Comparison of ENCODE assay signal across 8 cellular contexts in genomic region chr12:89345830-89346740, GRCh38. TPM values are rescaled to one million over a fixed set of nuclear protein-coding genes. Genes with fewer than 3 reads are reported as not detected.
DNase-seq lines count a peak whose midpoint lies in the region; ATAC-seq, FAIRE-seq and TF ChIP-seq lines count a peak whose summit lies in the region.

No MANE protein-coding gene starts in this region.

- DNase-seq in NCI-H187 (lab: John Stamatoyannopoulos, UW), result peak; percentile 27 to 77
- no peak for DNase-seq in esophagus muscularis mucosa (ENCODE audit: extremely low spot score)
- DNase-seq in naive thymus-derived CD8-positive, alpha-beta T cell, result peak in 3 of 10 donors; percentile 14 to 47 (median 36)
- no peak for DNase-seq in epidermal melanocyte (ENCODE audit: insufficient read length, low spot score)

- H3K4me1 ChIP-seq in BLaER1 (peaks cover 73% of the 10 kb centered on the region), esophagus muscularis mucosa (peaks cover 28 to 63% (median 56%) of the 10 kb centered on the region in 4 donors)

- H3K9ac ChIP-seq in BLaER1, result peak overlapping the region; percentile 77

- H3K27me3 Mint-ChIP-seq in naive thymus-derived CD8-positive, alpha-beta T cell, result peaks cover 0 to 25% (median 6%) of the 10 kb centered on the region in 5 donors

- H4K20me1 ChIP-seq in BLaER1, result peaks cover 26% of the 10 kb centered on the region

- H3K4me3 Mint-ChIP-seq in naive thymus-derived CD8-positive, alpha-beta T cell, result peak overlapping the region; percentile 15 to 79 (median 51)

- H3K27me3 ChIP-seq in BLaER1, result no peaks in the 10 kb centered on the region
- no peaks in the 10 kb centered on the region for H3K27me3 ChIP-seq in esophagus muscularis mucosa

- peak overlapping the region; percentile 52 for H3K4me3 ChIP-seq in BLaER1
- peak overlapping the region; percentile 1 to 35 (median 10) for H3K4me3 ChIP-seq in esophagus muscularis mucosa

- H3K27ac Mint-ChIP-seq in naive thymus-derived CD8-positive, alpha-beta T cell, result peak overlapping the region in 2 of 10 donors; percentile 0 to 5

- intact Hi-C loops in esophagus muscularis mucosa (cut with DNase I), result no loop called here

- no peak for TF ChIP-seq POLR2A in esophagus muscularis mucosa (IDR thresholded peaks at IDR 0.05; ENCODE audit: low read depth)

- TF ChIP-seq EP300 in esophagus muscularis mucosa (IDR thresholded peaks at IDR 0.05), result no peak

- FAIRE-seq in TTC549 (lab: Jason Lieb, UNC), result peak; percentile 80

- ATAC-seq in GM18868 (IDR thresholded peaks at IDR 0.05; ENCODE audit: unreplicated experiment) (peak; percentile 96), HG03025 (IDR thresholded peaks at IDR 0.05; ENCODE audit: low FRiP score, unreplicated experiment) (peak; percentile 99)
- peak; percentile 43 to 56 for ATAC-seq in naive thymus-derived CD8-positive, alpha-beta T cell

- H3K9me3 ChIP-seq in BLaER1 (no peaks in the 10 kb centered on the region), esophagus muscularis mucosa (no peaks in the 10 kb centered on the region)

- TF ChIP-seq CTCF in esophagus muscularis mucosa (IDR thresholded peaks at IDR 0.05), result no peak

- 52% methylated on average over 10 of the region's 10 CpGs for WGBS in esophagus muscularis mucosa

- H3K27ac ChIP-seq in BLaER1 (peak overlapping the region; percentile 81), esophagus muscularis mucosa (replicated peaks in 1 of 4) (peak overlapping the region; percentile 18 to 98 (median 65))

- no peaks in the 10 kb centered on the region for H3K36me3 Mint-ChIP-seq in naive thymus-derived CD8-positive, alpha-beta T cell

- H3K9me3 Mint-ChIP-seq in naive thymus-derived CD8-positive, alpha-beta T cell, result no peaks in the 10 kb centered on the region

- peaks cover 19 to 63% (median 34%) of the 10 kb centered on the region in 4 donors for H3K4me1 Mint-ChIP-seq in naive thymus-derived CD8-positive, alpha-beta T cell

- H3K36me3 ChIP-seq in BLaER1 (peaks cover 7% of the 10 kb centered on the region; the same call in 1 of the 2 replicates), esophagus muscularis mucosa (peaks cover 0 to 34% (median 12%) of the 10 kb centered on the region in 4 donors)

- H3K4me2 ChIP-seq in BLaER1, result peak overlapping the region; percentile 95

- POLR2A ChIA-PET in naive thymus-derived CD8-positive, alpha-beta T cell (lab: Charles Lee), result interaction anchor here (0.7 kb wide), 1 partner anchor 44 kb away, joined by 3 read pairs; no protein-coding TSS in a partner anchor

RNA-seq across cellular contexts. Expression of gene DUSP6, which starts 6.2 kb away (rescaled TPM):
- total RNA-seq in esophagus muscularis mucosa, result 100 to 1,000 TPM in 1 of 4 donors, 10 to 100 TPM in 3; 62.2 to 108 (median 77.4) TPM
- 1 to 10 TPM in 1 of 2 experiments, under 1 TPM in 1; 0.57 to 1.4 TPM for total RNA-seq in naive thymus-derived CD8-positive, alpha-beta T cell
- polyA plus RNA-seq in naive thymus-derived CD8-positive, alpha-beta T cell, result 1 to 10 TPM in 2 of 3 donors, under 1 TPM in 1; 0.67 to 2.1 (median 1.1) TPM

Comparison
In these comparisons a context has a peak if more than half of its experiments do, and no peak if none do; other contexts are left out.
1. DNase-seq: peak in NCI-H187 (2 of 2); none in esophagus muscularis mucosa (single experiment) and epidermal melanocyte (single experiment).
2. RNA of gene DUSP6, which starts 6.2 kb away (total RNA-seq): 62.2 to 108 TPM in esophagus muscularis mucosa; 0.57 to 1.4 TPM in naive thymus-derived CD8-positive, alpha-beta T cell; every median in the first group is over 10 times any median in the second.
3. Peak in every context shown above with its lines, with median percentiles within 50 percentile points of each other: ATAC-seq.